Comparison of ENCODE assay signal across 9 cellular contexts in genomic region chr4:107987916-107988762, GRCh38. TPM values are rescaled to one million over a fixed set of nuclear protein-coding genes. Genes with fewer than 3 reads are reported as not detected.
DNase-seq lines count a peak whose midpoint lies in the region; ATAC-seq and TF ChIP-seq lines count a peak whose summit lies in the region.
"Had no signal": no experiment of that assay in that cellular context is flagged by ENCODE, and none has a peak within 500 bp of the region (broad histone marks: within the 10 kb centered on the region; RNA-seq: fewer than 3 reads in every experiment).

No MANE protein-coding gene starts in this region.

- H3K9me3 ChIP-seq in HEK293 (ENCODE audit: control insufficient read depth, insufficient read depth, low read depth, low read length) (no peaks in the 10 kb centered on the region), mammary epithelial cell (replicated peaks; ENCODE audit: insufficient read depth, low read length) (no peaks in the 10 kb centered on the region), muscle layer of duodenum (ENCODE audit: control insufficient read depth in 1 of 2, low read length in 2 of 2) (no peaks in the 10 kb centered on the region)

- dilution Hi-C loops in mammary epithelial cell (cut with HindIII; ENCODE audit: low sequenced_read_pairs) = no loop called here

- no peak for TF ChIP-seq CTCF in HEK293 (tag by site-specific recombination; IDR thresholded peaks at IDR 0.05)
- TF ChIP-seq CTCF in mammary epithelial cell (conservative IDR thresholded peaks at IDR 0.05 in 1 of 2, IDR thresholded peaks at IDR 0.05 in 1 of 2; ENCODE audit: extremely low read depth in 1 of 2, insufficient read depth in 1 of 2, low read depth in 1 of 2, low read length in 2 of 2) = no peak
- TF ChIP-seq CTCF in dorsolateral prefrontal cortex (IDR thresholded peaks at IDR 0.05 in 54 of 56, conservative IDR thresholded peaks at IDR 0.05 in 2 of 56; ENCODE audit: low read depth in 1 of 56, partially characterized antibody in 56 of 56) = no peak

- H2AFZ ChIP-seq in ACC112 (ENCODE audit: low read length, unreplicated experiment) (no peak overlapping the region), mammary epithelial cell (ENCODE audit: low read depth, low read length) (peak overlapping the region; percentile 76)

- in situ Hi-C loops in mammary epithelial cell (cut with MboI; ENCODE audit: low sequenced_read_pairs in 2 of 2) = no loop called here

- H3K27me3 ChIP-seq in ACC112 (ENCODE audit: insufficient read depth, low read length) = no peaks in the 10 kb centered on the region
- H3K27me3 ChIP-seq in mammary epithelial cell (ENCODE audit: insufficient read depth, low read length) = no peaks in the 10 kb centered on the region
- no peaks in the 10 kb centered on the region for H3K27me3 ChIP-seq in muscle layer of duodenum (ENCODE audit: low read depth, low read length)
- no peaks in the 10 kb centered on the region for H3K27me3 ChIP-seq in dorsolateral prefrontal cortex

- CTCF ChIA-PET in HEK293 (lab: Yijun Ruan, JAX) (interaction anchor here (0.6 kb wide), 1 partner anchor 135 kb away, joined by 5 read pairs; no protein-coding TSS in a partner anchor), mammary epithelial cell (lab: Charles Lee; ENCODE audit: low non-redundant PET) (no interaction called here)

- intact Hi-C loops in mammary epithelial cell (cut with micrococcal nuclease) = no loop called here
- intact Hi-C loops in dorsolateral prefrontal cortex (cut with DNase I) = loop anchor here in 1 of 2 donors (5.0 kb wide), 1 partner anchor 34 kb away; no protein-coding TSS in a partner anchor

- peaks cover 7% of the 10 kb centered on the region for H3K4me1 ChIP-seq in ACC112 (ENCODE audit: control insufficient read depth, insufficient read depth, low read length, unreplicated experiment)
- H3K4me1 ChIP-seq in HEK293 (ENCODE audit: control insufficient read depth, insufficient read depth, low read length) = peaks cover 4% of the 10 kb centered on the region; the same call in 1 of the 2 replicates
- peaks cover 21% of the 10 kb centered on the region for H3K4me1 ChIP-seq in mammary epithelial cell (ENCODE audit: insufficient read depth, low read length)
- H3K4me1 ChIP-seq in muscle layer of duodenum (ENCODE audit: control insufficient read depth in 1 of 2, insufficient read depth in 2 of 2, low read length in 2 of 2) = peaks cover 7 to 24% of the 10 kb centered on the region in 2 donors

- H3K4me3 ChIP-seq in ACC112 (ENCODE audit: low read depth, low read length) (0 out of 2 replicates have a peak overlapping the region, but pooled peaks have one; percentile 82), HEK293 (ENCODE audit: low read depth, low read length) (no peak overlapping the region), mammary epithelial cell (replicated peaks in 1 of 3; ENCODE audit: insufficient read depth in 1 of 3, low read depth in 2 of 3, low read length in 3 of 3) (no peak overlapping the region), muscle layer of duodenum (ENCODE audit: low read depth in 1 of 2, low read length in 2 of 2) (peak overlapping the region; percentile 66 to 89), dorsolateral prefrontal cortex (peak overlapping the region in 17 of 59 donors; percentile 10 to 98 (median 93))

- no peak overlapping the region for H3K9ac ChIP-seq in mammary epithelial cell (ENCODE audit: insufficient read depth, low read length)

- H3K79me2 ChIP-seq in ACC112 (ENCODE audit: control insufficient read depth, insufficient read depth, low read length, unreplicated experiment) = peaks cover 25% of the 10 kb centered on the region
- peaks cover 33% of the 10 kb centered on the region for H3K79me2 ChIP-seq in mammary epithelial cell (ENCODE audit: insufficient read depth, low read length)

- no peaks in the 10 kb centered on the region for H3K36me3 ChIP-seq in ACC112 (ENCODE audit: insufficient read depth, low read length)
- no peaks in the 10 kb centered on the region for H3K36me3 ChIP-seq in HEK293 (ENCODE audit: control insufficient read depth in 2 of 2, insufficient read depth in 1 of 2, low read length in 2 of 2)
- H3K36me3 ChIP-seq in mammary epithelial cell (ENCODE audit: insufficient read depth, low read length) = no peaks in the 10 kb centered on the region
- no peaks in the 10 kb centered on the region for H3K36me3 ChIP-seq in muscle layer of duodenum (ENCODE audit: control insufficient read depth in 1 of 2, insufficient read depth in 2 of 2, low read length in 2 of 2)

- POLR2A ChIA-PET in HEK293 (lab: Yijun Ruan, JAX) = no interaction called here

- no peak overlapping the region for H3K27ac ChIP-seq in ACC112 (ENCODE audit: low read depth, low read length)
- H3K27ac ChIP-seq in HEK293 (ENCODE audit: extremely low read depth, low read depth, low read length) = no peak overlapping the region
- no peak overlapping the region for H3K27ac ChIP-seq in mammary epithelial cell (ENCODE audit: insufficient read depth, low read depth, low read length)
- peak overlapping the region; percentile 86 for H3K27ac ChIP-seq in muscle layer of duodenum (ENCODE audit: low read length)
- H3K27ac ChIP-seq in dorsolateral prefrontal cortex = peak overlapping the region in 9 of 59 donors; percentile 9 to 93 (median 89)

- H3K4me2 ChIP-seq in mammary epithelial cell (ENCODE audit: insufficient read depth, low read depth, low read length) = peak overlapping the region; percentile 96

- no peak for DNase-seq in mammary epithelial cell
- no peak for DNase-seq in dorsolateral prefrontal cortex
- DNase-seq: retina had no signal

- TSS peak; percentile 63 for BruUV-seq in mammary epithelial cell (replicated peaks; lab: Mats Ljungman, UMichigan)

- H4K20me1 ChIP-seq in mammary epithelial cell (ENCODE audit: insufficient read depth, low read length) = no peaks in the 10 kb centered on the region

- ATAC-seq in GM18858 (IDR thresholded peaks at IDR 0.05; ENCODE audit: unreplicated experiment) = no peak
- ATAC-seq in HG03139 (IDR thresholded peaks at IDR 0.05; ENCODE audit: unreplicated experiment) = no peak
- no peak for ATAC-seq in GM21367 (IDR thresholded peaks at IDR 0.05; ENCODE audit: unreplicated experiment)

- WGBS in mammary epithelial cell (ENCODE audit: low coverage, missing lambda C conversion rate) = 76% methylated on average over 10 of the region's 10 CpGs

TF ChIP-seq in HEK293, 187 proteins besides CTCF, POLR2A, EP300 and RAD21 (continues in another document):
- TF ChIP-seq WT1 (tag by site-specific recombination; IDR thresholded peaks at IDR 0.05) = peak; percentile 93
- TF ChIP-seq ZNF664 (tag by site-specific recombination; IDR thresholded peaks at IDR 0.05) = peak; percentile 83; the same call in 1 of the 2 replicates
- TF ChIP-seq PRDM6 (tag by site-specific recombination; IDR thresholded peaks at IDR 0.05) = peak; percentile 63
- TF ChIP-seq ZNF24 (tag by site-specific recombination; IDR thresholded peaks at IDR 0.05) = no peak
- TF ChIP-seq TSHZ1 (tag by site-specific recombination; IDR thresholded peaks at IDR 0.05; ENCODE audit: borderline replicate concordance) = no peak
- no peak for TF ChIP-seq ZNF335 (tag by site-specific recombination; conservative IDR thresholded peaks at IDR 0.05)
- no peak for TF ChIP-seq ZNF530 (tag by site-specific recombination; IDR thresholded peaks at IDR 0.05; ENCODE audit: low read depth)
- TF ChIP-seq ZNF138 (tag by site-specific recombination; IDR thresholded peaks at IDR 0.05; ENCODE audit: borderline replicate concordance) = no peak

RNA-seq across cellular contexts. Expression of gene HADH, which starts 1.6 kb away (rescaled TPM):
- total RNA-seq in mammary epithelial cell (10 to 100 TPM; 48.6 to 65.2 TPM), dorsolateral prefrontal cortex (10 to 100 TPM; 23.3 to 43.1 (median 31.6) TPM)
- polyA plus RNA-seq in mammary epithelial cell = 42.9 TPM
- 41.5 TPM for polyA minus RNA-seq in mammary epithelial cell

RNA-seq across cellular contexts. Expression of gene CYP2U1, which starts 56.8 kb away (rescaled TPM):
- 10 to 100 TPM in 1 of 2 donors, 1 to 10 TPM in 1; 7.5 to 30.7 TPM for total RNA-seq in mammary epithelial cell
- polyA plus RNA-seq in mammary epithelial cell = 2.8 TPM
- 1.4 TPM for polyA minus RNA-seq in mammary epithelial cell
- 10 to 100 TPM in 119 of 120 experiments, 1 to 10 TPM in 1; 9.1 to 23.6 (median 15.5) TPM for total RNA-seq in dorsolateral prefrontal cortex

Comparison
In these comparisons a context has a peak if more than half of its experiments do, and no peak if none do; other contexts are left out.
1. H3K4me3 ChIP-seq: peak in ACC112 (single experiment) and muscle layer of duodenum (2 of 2); none in HEK293 (single experiment) and mammary epithelial cell (0 of 3).